23 cellular contexts compared by ENCODE assay signal in genomic region chr16:88695218-88695617, GRCh38. TPM values are rescaled to one million over a fixed set of nuclear protein-coding genes. Genes with fewer than 3 reads are reported as not detected.
"Had no signal": no experiment of that assay in that cellular context is flagged by ENCODE, and none has a peak within 500 bp of the region (broad histone marks: within the 10 kb centered on the region; RNA-seq: fewer than 3 reads in every experiment).

No MANE protein-coding gene starts in this region.

- DNase-seq: activated CD4-positive, alpha-beta T cell treated with anti-CD3 and anti-CD28 coated beads for 1 hour; activated CD4-positive, alpha-beta T cell treated with anti-CD3 and anti-CD28 coated beads, Interleukin-2, amount 50 U/mL, for 4 hours; activated effector memory CD4-positive, alpha-beta T cell treated with Interleukin-2 at 50 U/mL for 16 hours; activated naive CD4-positive, alpha-beta T cell treated with anti-CD3 and anti-CD28 coated beads, Interleukin-2, amount 10 ng/mL, durations not matched to agents 7 days and 5 days; activated T-cell treated with anti-CD3 and anti-CD28 coated beads, Interleukin-2, amount 50 U/mL, for 4 hours; aorta; brain microvascular endothelial cell; central memory CD4-positive, alpha-beta T cell; endodermal cell; foreskin keratinocyte; glutamatergic neuron; hippocampal formation; left cardiac atrium; nucleus accumbens; stimulated activated CD4-positive, alpha-beta T cell treated with anti-CD3 and anti-CD28 coated beads, Interleukin-2, amount 100 ng/mL, for 24 hours; uterus; WERI-Rb-1 had no signal

- H3K27ac ChIP-seq: brain microvascular endothelial cell, epithelial cell of prostate, foreskin keratinocyte, lower lobe of right lung, tibial nerve, uterus, WERI-Rb-1 had no signal

- ATAC-seq: activated T-cell treated with anti-CD3 and anti-CD28 coated beads, Interleukin-2, amount 50 U/mL, for 4 hours; foreskin keratinocyte; left cardiac atrium; lower lobe of right lung; natural killer cell treated with Interleukin-12 subunit alpha and Interleukin-12 subunit beta and Interleukin-15 and Interleukin-18, amount 100 ng/mL, for 72 hours had no signal

- H3K4me3 Mint-ChIP-seq: activated naive CD4-positive, alpha-beta T cell treated with anti-CD3 and anti-CD28 coated beads, Interleukin-2, amount 10 ng/mL, durations not matched to agents 7 days and 5 days; activated T-cell treated with anti-CD3 and anti-CD28 coated beads, Interleukin-2, amount 50 U/mL, for 4 hours; endodermal cell; natural killer cell treated with Interleukin-12 subunit alpha and Interleukin-12 subunit beta and Interleukin-15 and Interleukin-18, amount 100 ng/mL, for 72 hours; stimulated activated naive CD8-positive, alpha-beta T cell treated with anti-CD3 and anti-CD28 coated beads, Interleukin-15, Interleukin-2, amounts not matched to agents 100 ng/mL and 50 ng/mL, for 24 hours; T-helper 1 cell treated with Interleukin-12 subunit alpha and Interleukin-12 subunit beta and Interleukin-4 antibody, amounts not matched to agents 30 μg/mL and 1 μg/mL, for 36 hours had no signal

- H3K27ac Mint-ChIP-seq: stimulated activated naive CD8-positive, alpha-beta T cell treated with anti-CD3 and anti-CD28 coated beads, Interleukin-15, Interleukin-2, amounts not matched to agents 100 ng/mL and 50 ng/mL, for 24 hours; T-helper 1 cell treated with Interleukin-12 subunit alpha and Interleukin-12 subunit beta and Interleukin-4 antibody, amounts not matched to agents 30 μg/mL and 1 μg/mL, for 36 hours had no signal

- H3K9me3 ChIP-seq: lower lobe of right lung, tibial nerve, uterus had no signal

- H3K36me3 Mint-ChIP-seq: natural killer cell treated with Interleukin-12 subunit alpha and Interleukin-12 subunit beta and Interleukin-15 and Interleukin-18, amount 100 ng/mL, for 72 hours had no signal

- H3K4me1 Mint-ChIP-seq: endodermal cell had no signal

- H3K4me1 ChIP-seq: foreskin keratinocyte, uterus had no signal

- H3K9me3 Mint-ChIP-seq: activated naive CD4-positive, alpha-beta T cell treated with anti-CD3 and anti-CD28 coated beads, Interleukin-2, amount 10 ng/mL, durations not matched to agents 7 days and 5 days; activated T-cell treated with anti-CD3 and anti-CD28 coated beads, Interleukin-2, amount 50 U/mL, for 4 hours; endodermal cell; natural killer cell treated with Interleukin-12 subunit alpha and Interleukin-12 subunit beta and Interleukin-15 and Interleukin-18, amount 100 ng/mL, for 72 hours; stimulated activated naive CD8-positive, alpha-beta T cell treated with anti-CD3 and anti-CD28 coated beads, Interleukin-15, Interleukin-2, amounts not matched to agents 100 ng/mL and 50 ng/mL, for 24 hours; T-helper 1 cell treated with Interleukin-12 subunit alpha and Interleukin-12 subunit beta and Interleukin-4 antibody, amounts not matched to agents 30 μg/mL and 1 μg/mL, for 36 hours had no signal

- H3K4me3 ChIP-seq: lower lobe of right lung, tibial nerve, uterus had no signal

- H3K27me3 Mint-ChIP-seq: activated naive CD4-positive, alpha-beta T cell treated with anti-CD3 and anti-CD28 coated beads, Interleukin-2, amount 10 ng/mL, durations not matched to agents 7 days and 5 days; natural killer cell treated with Interleukin-12 subunit alpha and Interleukin-12 subunit beta and Interleukin-15 and Interleukin-18, amount 100 ng/mL, for 72 hours; stimulated activated naive CD8-positive, alpha-beta T cell treated with anti-CD3 and anti-CD28 coated beads, Interleukin-15, Interleukin-2, amounts not matched to agents 100 ng/mL and 50 ng/mL, for 24 hours had no signal

- H3K27me3 ChIP-seq: brain microvascular endothelial cell, uterus had no signal

- H3K36me3 ChIP-seq: uterus, WERI-Rb-1 had no signal

RNA-seq across cellular contexts. Expression of gene SNAI3, which starts 8.9 kb away (rescaled TPM):
- total RNA-seq: foreskin keratinocyte had no signal
